In genomic region chr3:171457263-171458055, GRCh38 we compare ENCODE assay signal across 9 cellular contexts. TPM values are rescaled to one million over a fixed set of nuclear protein-coding genes. Genes with fewer than 3 reads are reported as not detected.
DNase-seq lines count a peak whose midpoint lies in the region; ATAC-seq, FAIRE-seq and TF ChIP-seq lines count a peak whose summit lies in the region.
"Had no signal": no experiment of that assay in that cellular context is flagged by ENCODE, and none has a peak within 500 bp of the region (broad histone marks: within the 10 kb centered on the region; RNA-seq: fewer than 3 reads in every experiment).

No MANE protein-coding gene starts in this region.

- H3K9ac ChIP-seq in endocrine pancreas (ENCODE audit: control insufficient read depth, insufficient read depth, low read length), result peak overlapping the region; percentile 86

- no peak for FAIRE-seq in H54 (lab: Jason Lieb, UNC)

- POLR2A ChIA-PET in CD8-positive, alpha-beta memory T cell (lab: Charles Lee), result interaction anchor here (1.3 to 4.7 kb wide), 2 partner anchors 35 to 129 kb away, joined by 3 to 38 read pairs; no protein-coding TSS in a partner anchor

- peaks cover 49% of the 10 kb centered on the region for H3K4me1 ChIP-seq in CD8-positive, alpha-beta memory T cell (ENCODE audit: insufficient read depth, low read length)
- H3K4me1 ChIP-seq in endocrine pancreas (ENCODE audit: control insufficient read depth, insufficient read depth, low read length), result peaks cover 3% of the 10 kb centered on the region

- no peak for ATAC-seq in natural killer cell treated with Interleukin-12 subunit alpha and Interleukin-12 subunit beta and Interleukin-15 and Interleukin-18, amount 100 ng/mL, for 72 hours

- peaks cover 0 to 30% (median 0%) of the 10 kb centered on the region in 3 donors for H3K36me3 Mint-ChIP-seq in CD8-positive, alpha-beta memory T cell
- peaks cover 4% of the 10 kb centered on the region for H3K36me3 Mint-ChIP-seq in T-helper 2 cell treated with Interferon-gamma antibody and Interleukin-4, amounts not matched to agents 5 μg/mL and 100 μg/mL, for 36 hours (ENCODE audit: low read depth)
- H3K36me3 Mint-ChIP-seq in natural killer cell treated with Interleukin-12 subunit alpha and Interleukin-12 subunit beta and Interleukin-15 and Interleukin-18, amount 100 ng/mL, for 72 hours, result no peaks in the 10 kb centered on the region

- DNase-seq in CD8-positive, alpha-beta memory T cell, result peak in 3 of 5 donors; percentile 2 to 28 (median 10)
- DNase-seq in T-helper 2 cell treated with Interferon-gamma antibody and Interleukin-4, amounts not matched to agents 5 μg/mL and 100 μg/mL, for 36 hours (ENCODE audit: low spot score), result no peak
- peak; percentile 69 for DNase-seq in natural killer cell treated with Interleukin-12 subunit alpha and Interleukin-12 subunit beta and Interleukin-15 and Interleukin-18, amount 100 ng/mL, for 72 hours (ENCODE audit: low spot score)
- DNase-seq in H54 (ENCODE audit: insufficient read length, low spot score), result no peak
- no peak for DNase-seq in NCI-H510A (lab: John Stamatoyannopoulos, UW)
- no peak for DNase-seq in NCI-H1092 (lab: John Stamatoyannopoulos, UW)
- DNase-seq in iPS-NIHi7 (ENCODE audit: extremely low spot score), result no peak
- DNase-seq: NCI-H1417 had no signal

- no peaks in the 10 kb centered on the region for H3K27me3 ChIP-seq in CD8-positive, alpha-beta memory T cell (ENCODE audit: insufficient read depth, low read length, poor library complexity, severe bottlenecking)
- no peaks in the 10 kb centered on the region for H3K27me3 ChIP-seq in endocrine pancreas (ENCODE audit: control insufficient read depth, insufficient read depth, low read length)

- H3K36me3 ChIP-seq in CD8-positive, alpha-beta memory T cell (ENCODE audit: insufficient read depth, low read length), result no peaks in the 10 kb centered on the region
- no peaks in the 10 kb centered on the region for H3K36me3 ChIP-seq in endocrine pancreas (ENCODE audit: control insufficient read depth, insufficient read depth, low read length)

- peak overlapping the region; percentile 92 to 99 (median 94) for H3K4me3 Mint-ChIP-seq in CD8-positive, alpha-beta memory T cell
- H3K4me3 Mint-ChIP-seq in T-helper 2 cell treated with Interferon-gamma antibody and Interleukin-4, amounts not matched to agents 5 μg/mL and 100 μg/mL, for 36 hours, result peak overlapping the region; percentile 88
- peak overlapping the region; percentile 100 for H3K4me3 Mint-ChIP-seq in natural killer cell treated with Interleukin-12 subunit alpha and Interleukin-12 subunit beta and Interleukin-15 and Interleukin-18, amount 100 ng/mL, for 72 hours

- no peaks in the 10 kb centered on the region for H3K9me3 Mint-ChIP-seq in CD8-positive, alpha-beta memory T cell
- no peaks in the 10 kb centered on the region for H3K9me3 Mint-ChIP-seq in T-helper 2 cell treated with Interferon-gamma antibody and Interleukin-4, amounts not matched to agents 5 μg/mL and 100 μg/mL, for 36 hours
- H3K9me3 Mint-ChIP-seq in natural killer cell treated with Interleukin-12 subunit alpha and Interleukin-12 subunit beta and Interleukin-15 and Interleukin-18, amount 100 ng/mL, for 72 hours, result no peaks in the 10 kb centered on the region

- CTCF ChIA-PET in CD8-positive, alpha-beta memory T cell (lab: Charles Lee), result interaction anchor here (1.5 kb wide), 1 partner anchor 13 kb away, joined by 3 read pairs; no protein-coding TSS in a partner anchor

- H3K9me3 ChIP-seq in CD8-positive, alpha-beta memory T cell (ENCODE audit: low read length), result no peaks in the 10 kb centered on the region
- H3K9me3 ChIP-seq in endocrine pancreas (ENCODE audit: control insufficient read depth, low read length), result no peaks in the 10 kb centered on the region

- H3K4me1 Mint-ChIP-seq in CD8-positive, alpha-beta memory T cell, result peaks cover 19 to 56% (median 51%) of the 10 kb centered on the region in 3 donors
- peaks cover 35% of the 10 kb centered on the region for H3K4me1 Mint-ChIP-seq in T-helper 2 cell treated with Interferon-gamma antibody and Interleukin-4, amounts not matched to agents 5 μg/mL and 100 μg/mL, for 36 hours (ENCODE audit: low read depth)
- H3K4me1 Mint-ChIP-seq in natural killer cell treated with Interleukin-12 subunit alpha and Interleukin-12 subunit beta and Interleukin-15 and Interleukin-18, amount 100 ng/mL, for 72 hours (ENCODE audit: low read depth in 2 of 2), result peaks cover 41 to 65% of the 10 kb centered on the region in 2 donors

- H3K27me3 Mint-ChIP-seq in CD8-positive, alpha-beta memory T cell, result peaks cover 0 to 2% of the 10 kb centered on the region in 2 donors
- H3K27me3 Mint-ChIP-seq in T-helper 2 cell treated with Interferon-gamma antibody and Interleukin-4, amounts not matched to agents 5 μg/mL and 100 μg/mL, for 36 hours (ENCODE audit: low read depth), result no peaks in the 10 kb centered on the region
- H3K27me3 Mint-ChIP-seq in natural killer cell treated with Interleukin-12 subunit alpha and Interleukin-12 subunit beta and Interleukin-15 and Interleukin-18, amount 100 ng/mL, for 72 hours, result no peaks in the 10 kb centered on the region

- peak overlapping the region; percentile 74 for H3K27ac ChIP-seq in CD8-positive, alpha-beta memory T cell (ENCODE audit: low read depth, low read length)

- TF ChIP-seq POLR2A in H54 (IDR thresholded peaks at IDR 0.05; ENCODE audit: low read depth, low read length), result no peak

- H3K4me3 ChIP-seq in CD8-positive, alpha-beta memory T cell (ENCODE audit: low read length), result peak overlapping the region; percentile 75
- H3K4me3 ChIP-seq in endocrine pancreas (ENCODE audit: control insufficient read depth, insufficient read depth, low read length), result peak overlapping the region; percentile 99

- peak overlapping the region; percentile 92 to 97 (median 96) for H3K27ac Mint-ChIP-seq in CD8-positive, alpha-beta memory T cell
- H3K27ac Mint-ChIP-seq in T-helper 2 cell treated with Interferon-gamma antibody and Interleukin-4, amounts not matched to agents 5 μg/mL and 100 μg/mL, for 36 hours, result peak overlapping the region; percentile 86
- H3K27ac Mint-ChIP-seq in natural killer cell treated with Interleukin-12 subunit alpha and Interleukin-12 subunit beta and Interleukin-15 and Interleukin-18, amount 100 ng/mL, for 72 hours, result peak overlapping the region; percentile 79 to 91

RNA-seq across cellular contexts. Expression of gene TNIK, which starts 2.7 kb away (rescaled TPM):
- total RNA-seq in CD8-positive, alpha-beta memory T cell, result 10 to 100 TPM; 15.9 to 19.2 TPM
- 17.7 TPM for polyA plus RNA-seq in CD8-positive, alpha-beta memory T cell
- 10 to 100 TPM; 44.3 to 48.5 TPM for total RNA-seq in natural killer cell treated with Interleukin-12 subunit alpha and Interleukin-12 subunit beta and Interleukin-15 and Interleukin-18, amount 100 ng/mL, for 72 hours

Comparison
In these comparisons a context has a peak if more than half of its experiments do, and no peak if none do; other contexts are left out.
1. DNase-seq: peak in CD8-positive, alpha-beta memory T cell (3 of 5) and natural killer cell treated with Interleukin-12 subunit alpha and Interleukin-12 subunit beta and Interleukin-15 and Interleukin-18, amount 100 ng/mL, for 72 hours (single experiment); none in T-helper 2 cell treated with Interferon-gamma antibody and Interleukin-4, amounts not matched to agents 5 μg/mL and 100 μg/mL, for 36 hours (single experiment), H54 (single experiment), NCI-H510A (single experiment), NCI-H1092 (single experiment) and iPS-NIHi7 (single experiment).
2. Peak in every context shown above with its lines, with median percentiles within 50 percentile points of each other: H3K27ac Mint-ChIP-seq and H3K4me3 Mint-ChIP-seq.